20 cellular contexts compared by ENCODE assay signal in the genomic region with DNA sequence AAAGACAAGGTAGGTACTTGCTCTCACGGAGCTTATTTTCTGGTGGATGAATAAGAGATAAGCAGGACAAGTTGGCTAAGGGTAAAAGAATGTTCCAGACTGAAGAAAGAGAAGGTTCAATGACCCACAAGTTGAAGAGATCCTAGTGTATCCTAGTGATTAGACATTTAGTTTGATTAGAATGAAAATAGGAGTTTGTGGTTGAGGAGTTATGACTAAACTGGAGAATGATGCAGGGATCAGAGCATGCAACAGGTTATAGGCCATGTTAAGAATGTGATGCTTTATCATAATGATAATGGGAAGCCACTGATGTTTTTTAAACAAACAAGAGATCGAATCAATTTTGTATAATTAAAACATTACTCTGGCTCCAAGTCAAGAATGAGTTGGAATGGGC.
"Had no signal": no experiment of that assay in that cellular context is flagged by ENCODE, and none has a peak within 500 bp of the region (broad histone marks: within the 10 kb centered on the region; RNA-seq: fewer than 3 reads in every experiment).

No MANE protein-coding gene starts in this region.

- ATAC-seq: activated CD4-positive, CD25-positive, alpha-beta regulatory T cell treated with anti-CD3 and anti-CD28 coated beads, Interleukin-2, amount 50 U/mL, for 24 hours; activated CD8-positive, alpha-beta T cell treated with anti-CD3 and anti-CD28 coated beads for 36 hours; activated T-cell treated with anti-CD3 and anti-CD28 coated beads, Interleukin-2, amount 50 U/mL, for 72 hours; body of pancreas had no signal

- H3K9me3 ChIP-seq: adrenal gland, ascending aorta, body of pancreas had no signal

- H3K36me3 ChIP-seq: adrenal gland, ascending aorta had no signal

- H3K27me3 ChIP-seq: adrenal gland, ascending aorta, body of pancreas had no signal

- H3K27ac ChIP-seq: adrenal gland, ascending aorta, body of pancreas, SK-N-MC had no signal

- H3K4me1 ChIP-seq: adrenal gland had no signal

- DNase-seq: activated CD4-positive, alpha-beta T cell treated with anti-CD3 and anti-CD28 coated beads for 4 hours; activated CD8-positive, alpha-beta memory T cell treated with anti-CD3 and anti-CD28 coated beads, Interleukin-2, amount 50 U/mL, for 4 hours; activated CD8-positive, alpha-beta T cell treated with anti-CD3 and anti-CD28 coated beads for 36 hours; activated naive CD4-positive, alpha-beta T cell treated with anti-CD3 and anti-CD28 coated beads, Interleukin-2, amount 50 U/mL, for 16 hours; activated naive CD8-positive, alpha-beta T cell treated with anti-CD3 and anti-CD28 coated beads, Interleukin-2, amount 10 ng/mL, durations not matched to agents 7 days and 5 days; activated T-cell treated with anti-CD3 and anti-CD28 coated beads, Interleukin-2, amount 50 U/mL, for 72 hours; adrenal gland; body of pancreas; Kasumi-1; NCI-H1048; NCI-H146; NCI-H187 treated with DMSO at 0.1 percent for 48 hours; NCI-H2081 treated with DMSO at 0.1 percent for 48 hours; NCI-H2171; NCI-H226; NCI-H526; NCI-H82 had no signal

- H3K4me3 ChIP-seq: adrenal gland, ascending aorta, body of pancreas, SK-N-MC had no signal
